In genomic region chr2:150889141-150889540, GRCh38 we compare ENCODE assay signal across 23 cellular contexts.
"Had no signal": no experiment of that assay in that cellular context is flagged by ENCODE, and none has a peak within 500 bp of the region (broad histone marks: within the 10 kb centered on the region; RNA-seq: fewer than 3 reads in every experiment).

No MANE protein-coding gene starts in this region.

- H3K36me3 ChIP-seq: gastrocnemius medialis, heart left ventricle, ovary had no signal

- H3K27me3 Mint-ChIP-seq: activated B cell treated with CpG ODN at 0.5 μM for 24 hours; activated CD4-positive, alpha-beta memory T cell treated with anti-CD3 and anti-CD28 coated beads, Interleukin-2, amount 10 ng/mL, durations not matched to agents 7 days and 5 days; type B pancreatic cell had no signal

- DNase-seq: activated B cell treated with CpG ODN at 0.5 μM for 24 hours; activated CD4-positive, alpha-beta memory T cell treated with anti-CD3 and anti-CD28 coated beads, Interleukin-2, amount 10 ng/mL, durations not matched to agents 7 days and 5 days; activated CD4-positive, alpha-beta T cell treated with anti-CD3 and anti-CD28 coated beads for 4 hours; activated naive CD4-positive, alpha-beta T cell treated with anti-CD3 and anti-CD28 coated beads for 36 hours; activated T-cell treated with anti-CD3 and anti-CD28 coated beads, Interleukin-2, amount 50 U/mL, for 1 hour; aorta; effector CD4-positive, alpha-beta T cell; gastrocnemius medialis; heart left ventricle; kidney; natural killer cell; ovary; psoas muscle; right cardiac atrium; small intestine; stimulated activated CD4-positive, alpha-beta T cell treated with anti-CD3 and anti-CD28 coated beads, Interleukin-4, amount 100 ng/mL, for 24 hours; testis had no signal

- H3K27me3 ChIP-seq: gastrocnemius medialis, heart left ventricle, ovary, testis had no signal

- H3K9me3 Mint-ChIP-seq: activated B cell treated with CpG ODN at 0.5 μM for 24 hours; activated CD4-positive, alpha-beta memory T cell treated with anti-CD3 and anti-CD28 coated beads, Interleukin-2, amount 10 ng/mL, durations not matched to agents 7 days and 5 days; activated T-helper 2 cell treated with anti-CD3 and anti-CD28 coated beads, Interferon-gamma antibody, Interleukin-2, Interleukin-4, amounts not matched to agents 10 μg/mL and 5 μg/mL and 100 μg/mL, durations not matched to agents 14 hours and 24 hours and 36 hours had no signal

- H3K4me3 Mint-ChIP-seq: activated B cell treated with CpG ODN at 0.5 μM for 24 hours; activated CD4-positive, alpha-beta memory T cell treated with anti-CD3 and anti-CD28 coated beads, Interleukin-2, amount 10 ng/mL, durations not matched to agents 7 days and 5 days; activated naive CD4-positive, alpha-beta T cell treated with anti-CD3 and anti-CD28 coated beads for 36 hours; natural killer cell; stimulated activated effector memory CD8-positive, alpha-beta T cell treated with anti-CD3 and anti-CD28 coated beads, Interleukin-12 subunit alpha, Interleukin-12 subunit beta, amount 100 ng/mL, for 72 hours; type B pancreatic cell had no signal

- ATAC-seq: esophagus mucosa; gastrocnemius medialis; left lobe of liver; natural killer cell; psoas muscle; right cardiac atrium; stimulated activated effector memory CD8-positive, alpha-beta T cell treated with anti-CD3 and anti-CD28 coated beads, Interleukin-12 subunit alpha, Interleukin-12 subunit beta, amount 100 ng/mL, for 72 hours had no signal

- H3K4me1 Mint-ChIP-seq: activated B cell treated with CpG ODN at 0.5 μM for 24 hours; activated CD4-positive, alpha-beta memory T cell treated with anti-CD3 and anti-CD28 coated beads, Interleukin-2, amount 10 ng/mL, durations not matched to agents 7 days and 5 days; natural killer cell; stimulated activated effector memory CD8-positive, alpha-beta T cell treated with anti-CD3 and anti-CD28 coated beads, Interleukin-12 subunit alpha, Interleukin-12 subunit beta, amount 100 ng/mL, for 72 hours had no signal

- H3K9me3 ChIP-seq: gastrocnemius medialis, heart left ventricle, ovary, psoas muscle, testis had no signal

- H3K4me3 ChIP-seq: gastrocnemius medialis, heart left ventricle, lung, ovary, psoas muscle, testis had no signal

- H3K4me1 ChIP-seq: gastrocnemius medialis, heart left ventricle, psoas muscle, testis had no signal

- H3K27ac Mint-ChIP-seq: activated B cell treated with CpG ODN at 0.5 μM for 24 hours; activated CD4-positive, alpha-beta memory T cell treated with anti-CD3 and anti-CD28 coated beads, Interleukin-2, amount 10 ng/mL, durations not matched to agents 7 days and 5 days; activated naive CD4-positive, alpha-beta T cell treated with anti-CD3 and anti-CD28 coated beads for 36 hours; activated T-helper 2 cell treated with anti-CD3 and anti-CD28 coated beads, Interferon-gamma antibody, Interleukin-2, Interleukin-4, amounts not matched to agents 10 μg/mL and 5 μg/mL and 100 μg/mL, durations not matched to agents 14 hours and 24 hours and 36 hours; natural killer cell; stimulated activated effector memory CD8-positive, alpha-beta T cell treated with anti-CD3 and anti-CD28 coated beads, Interleukin-12 subunit alpha, Interleukin-12 subunit beta, amount 100 ng/mL, for 72 hours; type B pancreatic cell had no signal

- H3K27ac ChIP-seq: gastrocnemius medialis, heart left ventricle, ovary, psoas muscle, testis had no signal

- H3K36me3 Mint-ChIP-seq: natural killer cell; stimulated activated effector memory CD8-positive, alpha-beta T cell treated with anti-CD3 and anti-CD28 coated beads, Interleukin-12 subunit alpha, Interleukin-12 subunit beta, amount 100 ng/mL, for 72 hours; type B pancreatic cell had no signal
